ENCODE assay signal across 10 cellular contexts in the genomic region with DNA sequence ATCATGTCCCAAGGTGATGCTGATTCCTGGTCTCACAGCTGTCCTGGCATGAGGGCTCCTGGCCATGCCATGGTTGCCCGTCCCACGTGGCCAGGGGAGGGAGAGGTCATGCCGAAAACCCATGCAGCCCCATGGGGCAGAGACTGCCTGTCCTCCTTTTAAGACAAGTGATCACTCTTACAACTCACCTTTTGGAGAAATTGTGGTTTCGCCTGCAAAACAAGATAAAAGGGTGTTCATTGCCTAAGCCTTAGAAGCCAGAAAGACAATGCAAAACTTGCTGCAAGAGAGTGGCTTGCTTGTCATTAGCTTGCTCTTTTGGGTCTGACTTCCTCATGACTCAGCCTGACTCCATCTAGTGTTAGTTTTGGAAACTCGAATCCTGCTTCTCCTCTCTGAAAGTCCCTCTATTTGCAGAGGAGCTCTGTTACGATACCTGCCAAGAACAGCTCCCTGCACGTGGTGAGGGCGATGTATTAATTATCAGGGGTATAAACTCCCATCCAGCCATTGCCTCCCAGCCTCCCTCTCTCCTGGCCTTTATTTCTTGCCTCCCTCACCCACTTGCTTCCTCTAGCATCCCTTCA. TPM values are rescaled to one million over a fixed set of nuclear protein-coding genes. Genes with fewer than 3 reads are reported as not detected.
DNase-seq lines count a peak whose midpoint lies in the region; ATAC-seq and TF ChIP-seq lines count a peak whose summit lies in the region.
"Had no signal": no experiment of that assay in that cellular context is flagged by ENCODE, and none has a peak within 500 bp of the region (broad histone marks: within the 10 kb centered on the region; RNA-seq: fewer than 3 reads in every experiment).

No MANE protein-coding gene starts in this region.

- no peak for DNase-seq in activated CD4-positive, alpha-beta T cell treated with anti-CD3 and anti-CD28 coated beads, Interleukin-2, amount 10 ng/mL, durations not matched to agents 24 days and 14 days
- no peak for DNase-seq in activated CD4-positive, alpha-beta T cell treated with anti-CD3 and anti-CD28 coated beads, Interleukin-2, amount 10 ng/mL, durations not matched to agents 7 days and 5 days
- no peak for DNase-seq in right cardiac atrium
- DNase-seq in uterus, result no peak
- DNase-seq in activated CD8-positive, alpha-beta T cell treated with anti-CD3 and anti-CD28 coated beads, Interleukin-2, amount 10 ng/mL, durations not matched to agents 7 days and 5 days, result no peak
- DNase-seq in NCI-H1105 treated with DMSO at 0.1 percent for 48 hours (lab: John Stamatoyannopoulos, UW), result no peak
- no peak for DNase-seq in GM10248 (ENCODE audit: extremely low spot score)
- DNase-seq: CD4-positive, CD25-positive, alpha-beta regulatory T cell had no signal

- H3K27ac Mint-ChIP-seq in activated CD4-positive, alpha-beta T cell treated with anti-CD3 and anti-CD28 coated beads, Interleukin-2, amount 10 ng/mL, durations not matched to agents 24 days and 14 days, result peak overlapping the region; percentile 5
- no peak overlapping the region for H3K27ac Mint-ChIP-seq in activated CD4-positive, alpha-beta T cell treated with anti-CD3 and anti-CD28 coated beads, Interleukin-2, amount 10 ng/mL, durations not matched to agents 7 days and 5 days
- no peak overlapping the region for H3K27ac Mint-ChIP-seq in activated CD8-positive, alpha-beta T cell treated with anti-CD3 and anti-CD28 coated beads, Interleukin-2, amount 10 ng/mL, durations not matched to agents 7 days and 5 days
- H3K27ac Mint-ChIP-seq: stimulated activated naive CD8-positive, alpha-beta T cell treated with anti-CD3 and anti-CD28 coated beads, Interleukin-15, Interleukin-2, amounts not matched to agents 100 ng/mL and 50 ng/mL, for 24 hours had no signal

- H3K4me3 ChIP-seq in right cardiac atrium (ENCODE audit: low read length) (no peak overlapping the region), uterus (no peak overlapping the region)

- H3K27me3 Mint-ChIP-seq in activated CD4-positive, alpha-beta T cell treated with anti-CD3 and anti-CD28 coated beads, Interleukin-2, amount 10 ng/mL, durations not matched to agents 24 days and 14 days, result peaks cover 10% of the 10 kb centered on the region
- peaks cover 8% of the 10 kb centered on the region for H3K27me3 Mint-ChIP-seq in activated CD4-positive, alpha-beta T cell treated with anti-CD3 and anti-CD28 coated beads, Interleukin-2, amount 10 ng/mL, durations not matched to agents 7 days and 5 days
- peaks cover 8% of the 10 kb centered on the region for H3K27me3 Mint-ChIP-seq in activated CD8-positive, alpha-beta T cell treated with anti-CD3 and anti-CD28 coated beads, Interleukin-2, amount 10 ng/mL, durations not matched to agents 7 days and 5 days (ENCODE audit: low read depth)
- H3K27me3 Mint-ChIP-seq: CD4-positive, CD25-positive, alpha-beta regulatory T cell had no signal

- H3K36me3 ChIP-seq in uterus, result no peaks in the 10 kb centered on the region

- no peak for TF ChIP-seq POLR2A in uterus (IDR thresholded peaks at IDR 0.05)

- H3K4me1 ChIP-seq in right cardiac atrium (ENCODE audit: control insufficient read depth, insufficient read depth, low read length) (no peaks in the 10 kb centered on the region), uterus (no peaks in the 10 kb centered on the region)

- H3K4me3 Mint-ChIP-seq in activated CD4-positive, alpha-beta T cell treated with anti-CD3 and anti-CD28 coated beads, Interleukin-2, amount 10 ng/mL, durations not matched to agents 24 days and 14 days, result no peak overlapping the region
- H3K4me3 Mint-ChIP-seq in activated CD4-positive, alpha-beta T cell treated with anti-CD3 and anti-CD28 coated beads, Interleukin-2, amount 10 ng/mL, durations not matched to agents 7 days and 5 days, result no peak overlapping the region
- H3K4me3 Mint-ChIP-seq in activated CD8-positive, alpha-beta T cell treated with anti-CD3 and anti-CD28 coated beads, Interleukin-2, amount 10 ng/mL, durations not matched to agents 7 days and 5 days, result no peak overlapping the region
- H3K4me3 Mint-ChIP-seq: CD4-positive, CD25-positive, alpha-beta regulatory T cell; stimulated activated naive CD8-positive, alpha-beta T cell treated with anti-CD3 and anti-CD28 coated beads, Interleukin-15, Interleukin-2, amounts not matched to agents 100 ng/mL and 50 ng/mL, for 24 hours had no signal

- H3K36me3 Mint-ChIP-seq in activated CD4-positive, alpha-beta T cell treated with anti-CD3 and anti-CD28 coated beads, Interleukin-2, amount 10 ng/mL, durations not matched to agents 24 days and 14 days (ENCODE audit: low read depth), result peaks cover 6% of the 10 kb centered on the region
- no peaks in the 10 kb centered on the region for H3K36me3 Mint-ChIP-seq in activated CD4-positive, alpha-beta T cell treated with anti-CD3 and anti-CD28 coated beads, Interleukin-2, amount 10 ng/mL, durations not matched to agents 7 days and 5 days (ENCODE audit: low read depth)
- peaks cover 16% of the 10 kb centered on the region for H3K36me3 Mint-ChIP-seq in activated CD8-positive, alpha-beta T cell treated with anti-CD3 and anti-CD28 coated beads, Interleukin-2, amount 10 ng/mL, durations not matched to agents 7 days and 5 days (ENCODE audit: low read depth)
- H3K36me3 Mint-ChIP-seq: CD4-positive, CD25-positive, alpha-beta regulatory T cell had no signal

- peaks cover 32% of the 10 kb centered on the region for H3K4me1 Mint-ChIP-seq in activated CD4-positive, alpha-beta T cell treated with anti-CD3 and anti-CD28 coated beads, Interleukin-2, amount 10 ng/mL, durations not matched to agents 24 days and 14 days
- H3K4me1 Mint-ChIP-seq in activated CD4-positive, alpha-beta T cell treated with anti-CD3 and anti-CD28 coated beads, Interleukin-2, amount 10 ng/mL, durations not matched to agents 7 days and 5 days, result peaks cover 26% of the 10 kb centered on the region
- H3K4me1 Mint-ChIP-seq in activated CD8-positive, alpha-beta T cell treated with anti-CD3 and anti-CD28 coated beads, Interleukin-2, amount 10 ng/mL, durations not matched to agents 7 days and 5 days (ENCODE audit: low read depth), result peaks cover 33% of the 10 kb centered on the region

- H3K9me3 Mint-ChIP-seq in activated CD4-positive, alpha-beta T cell treated with anti-CD3 and anti-CD28 coated beads, Interleukin-2, amount 10 ng/mL, durations not matched to agents 24 days and 14 days, result peaks cover 2% of the 10 kb centered on the region
- no peaks in the 10 kb centered on the region for H3K9me3 Mint-ChIP-seq in activated CD4-positive, alpha-beta T cell treated with anti-CD3 and anti-CD28 coated beads, Interleukin-2, amount 10 ng/mL, durations not matched to agents 7 days and 5 days
- H3K9me3 Mint-ChIP-seq in activated CD8-positive, alpha-beta T cell treated with anti-CD3 and anti-CD28 coated beads, Interleukin-2, amount 10 ng/mL, durations not matched to agents 7 days and 5 days (ENCODE audit: insufficient read depth), result no peaks in the 10 kb centered on the region
- H3K9me3 Mint-ChIP-seq: stimulated activated naive CD8-positive, alpha-beta T cell treated with anti-CD3 and anti-CD28 coated beads, Interleukin-15, Interleukin-2, amounts not matched to agents 100 ng/mL and 50 ng/mL, for 24 hours had no signal

- H3K9me3 ChIP-seq in right cardiac atrium (ENCODE audit: control insufficient read depth, low read length) (no peaks in the 10 kb centered on the region), uterus (no peaks in the 10 kb centered on the region)

- H3K27me3 ChIP-seq in right cardiac atrium (ENCODE audit: control insufficient read depth, insufficient read depth) (no peaks in the 10 kb centered on the region), uterus (no peaks in the 10 kb centered on the region)

- ATAC-seq in right cardiac atrium, result peak; percentile 62 to 70
- ATAC-seq in activated CD8-positive, alpha-beta T cell treated with anti-CD3 and anti-CD28 coated beads, Interleukin-2, amount 10 ng/mL, durations not matched to agents 7 days and 5 days, result no peak

- H3K27ac ChIP-seq in VCaP (no peak overlapping the region), right cardiac atrium (ENCODE audit: low read length) (no peak overlapping the region), uterus (no peak overlapping the region)

- POLR2A ChIA-PET in activated CD4-positive, alpha-beta T cell treated with anti-CD3 and anti-CD28 coated beads, Interleukin-2, amount 10 ng/mL, durations not matched to agents 7 days and 5 days (lab: Charles Lee), result no interaction called here
- POLR2A ChIA-PET in activated CD8-positive, alpha-beta T cell treated with anti-CD3 and anti-CD28 coated beads, Interleukin-2, amount 10 ng/mL, durations not matched to agents 7 days and 5 days (lab: Charles Lee), result no interaction called here
- POLR2A ChIA-PET in GM10248 (lab: Yijun Ruan, JAX), result no interaction called here

- intact Hi-C loops in activated CD4-positive, alpha-beta T cell treated with anti-CD3 and anti-CD28 coated beads, Interleukin-2, amount 10 ng/mL, durations not matched to agents 24 days and 14 days (cut with micrococcal nuclease), result loop anchor here (5.0 kb wide), 2 partner anchors 504 to 609 kb away; no protein-coding TSS in a partner anchor
- intact Hi-C loops in right cardiac atrium (cut with DNase I), result loop anchor here (5.0 to 10.0 kb wide), 5 partner anchors 174 to 607 kb away; no protein-coding TSS in a partner anchor
- intact Hi-C loops in uterus (cut with DNase I; ENCODE audit: low total_unique reads), result no loop called here

- TF ChIP-seq CTCF in VCaP (conservative IDR thresholded peaks at IDR 0.05) (peak; percentile 72), uterus (IDR thresholded peaks at IDR 0.05) (peak; percentile 14 to 40 (median 28)), GM10248 (IDR thresholded peaks at IDR 0.05; ENCODE audit: control extremely low read depth, extremely low read depth, low read depth, missing control alignments) (no peak)

- CTCF ChIA-PET in activated CD4-positive, alpha-beta T cell treated with anti-CD3 and anti-CD28 coated beads, Interleukin-2, amount 10 ng/mL, durations not matched to agents 7 days and 5 days (lab: Charles Lee), result interaction anchor here (1.0 to 2.0 kb wide), 3 partner anchors 10 to 15 kb away, joined by 5 to 9 read pairs (median 6); no protein-coding TSS in a partner anchor
- CTCF ChIA-PET in activated CD8-positive, alpha-beta T cell treated with anti-CD3 and anti-CD28 coated beads, Interleukin-2, amount 10 ng/mL, durations not matched to agents 7 days and 5 days (lab: Charles Lee), result interaction anchor here (1.0 to 1.4 kb wide), 2 partner anchors 10 to 504 kb away, joined by 4 to 9 read pairs; no protein-coding TSS in a partner anchor
- CTCF ChIA-PET in GM10248 (lab: Yijun Ruan, JAX), result interaction anchor here (1.0 to 1.3 kb wide), 3 partner anchors 9 to 503 kb away, joined by 3 to 6 read pairs (median 3); no protein-coding TSS in a partner anchor

- 55% methylated on average over 8 of the region's 8 CpGs for WGBS in right cardiac atrium

RNA-seq across cellular contexts. Expression of a gene that starts 26.7 kb away (rescaled TPM):
- total RNA-seq in activated CD4-positive, alpha-beta T cell treated with anti-CD3 and anti-CD28 coated beads, Interleukin-2, amount 10 ng/mL, durations not matched to agents 24 days and 14 days, result 34.3 and 36.4 TPM in 2 replicates
- total RNA-seq in activated CD4-positive, alpha-beta T cell treated with anti-CD3 and anti-CD28 coated beads, Interleukin-2, amount 10 ng/mL, durations not matched to agents 7 days and 5 days, result 10 to 100 TPM; 12.5 to 14.0 TPM
- total RNA-seq in right cardiac atrium (10 to 100 TPM in 3 of 4 donors, 1 to 10 TPM in 1; 9.6 to 36.9 (median 24.2) TPM), uterus (10 to 100 TPM in 3 of 4 donors, 1 to 10 TPM in 1; 8.5 to 38.9 (median 14.7) TPM)
- 23.6 TPM for polyA plus RNA-seq in right cardiac atrium
- total RNA-seq in activated CD8-positive, alpha-beta T cell treated with anti-CD3 and anti-CD28 coated beads, Interleukin-2, amount 10 ng/mL, durations not matched to agents 7 days and 5 days, result 10 to 100 TPM; 24.4 to 25.6 TPM

RNA-seq across cellular contexts. Expression of a gene that starts 27.7 kb away (rescaled TPM):
- not detected in 2 replicates for total RNA-seq in activated CD4-positive, alpha-beta T cell treated with anti-CD3 and anti-CD28 coated beads, Interleukin-2, amount 10 ng/mL, durations not matched to agents 24 days and 14 days
- not detected for total RNA-seq in activated CD4-positive, alpha-beta T cell treated with anti-CD3 and anti-CD28 coated beads, Interleukin-2, amount 10 ng/mL, durations not matched to agents 7 days and 5 days
- total RNA-seq in right cardiac atrium (not detected), uterus (not detected)
- polyA plus RNA-seq in right cardiac atrium, result not detected
- not detected for total RNA-seq in activated CD8-positive, alpha-beta T cell treated with anti-CD3 and anti-CD28 coated beads, Interleukin-2, amount 10 ng/mL, durations not matched to agents 7 days and 5 days
- total RNA-seq: CD4-positive, CD25-positive, alpha-beta regulatory T cell had no signal
- polyA plus RNA-seq: CD4-positive, CD25-positive, alpha-beta regulatory T cell had no signal

RNA-seq across cellular contexts. Expression of a gene that starts 46.2 kb away (rescaled TPM):
- 0.50 and 0.63 TPM in 2 replicates for total RNA-seq in activated CD4-positive, alpha-beta T cell treated with anti-CD3 and anti-CD28 coated beads, Interleukin-2, amount 10 ng/mL, durations not matched to agents 24 days and 14 days
- under 1 TPM; 0.12 to 0.15 TPM for total RNA-seq in activated CD4-positive, alpha-beta T cell treated with anti-CD3 and anti-CD28 coated beads, Interleukin-2, amount 10 ng/mL, durations not matched to agents 7 days and 5 days
- 10 to 100 TPM; 20.3 to 23.8 (median 22.1) TPM for total RNA-seq in right cardiac atrium
- polyA plus RNA-seq in right cardiac atrium, result 9.9 TPM
- total RNA-seq in uterus, result 10 to 100 TPM; 10.3 to 46.6 (median 19.3) TPM
- not detected for total RNA-seq in activated CD8-positive, alpha-beta T cell treated with anti-CD3 and anti-CD28 coated beads, Interleukin-2, amount 10 ng/mL, durations not matched to agents 7 days and 5 days
- total RNA-seq: CD4-positive, CD25-positive, alpha-beta regulatory T cell had no signal
